ENCODE assay signal across 9 cellular contexts in genomic region chr10:132398566-132398991, GRCh38. TPM values are rescaled to one million over a fixed set of nuclear protein-coding genes. Genes with fewer than 3 reads are reported as not detected.
A peak's percentile ranks its signal among the peaks of the same experiment; 100 is the strongest.
DNase-seq lines count a peak whose midpoint lies in the region; ATAC-seq, FAIRE-seq and TF ChIP-seq lines count a peak whose summit lies in the region.
"Had no signal": no experiment of that assay in that cellular context is flagged by ENCODE, and none has a peak within 500 bp of the region (broad histone marks: within the 10 kb centered on the region; RNA-seq: fewer than 3 reads in every experiment).

No MANE protein-coding gene starts in this region.

- intact Hi-C loops in activated CD8-positive, alpha-beta T cell treated with anti-CD3 and anti-CD28 coated beads for 36 hours (cut with micrococcal nuclease), result no loop called here
- intact Hi-C loops in left lung (cut with DNase I), result no loop called here

- H3K36me3 ChIP-seq in adipocyte (ENCODE audit: control insufficient read depth, insufficient read depth, low read length, severe bottlenecking), result no peaks in the 10 kb centered on the region
- H3K36me3 ChIP-seq in left lung, result no peaks in the 10 kb centered on the region
- no peaks in the 10 kb centered on the region for H3K36me3 ChIP-seq in subcutaneous abdominal adipose tissue (ENCODE audit: control insufficient read depth in 5 of 5, insufficient read depth in 5 of 5, low read length in 5 of 5)

- peaks cover 3% of the 10 kb centered on the region for H3K36me3 Mint-ChIP-seq in activated CD8-positive, alpha-beta T cell treated with anti-CD3 and anti-CD28 coated beads, Interleukin-2, amount 10 ng/mL, durations not matched to agents 7 days and 5 days (ENCODE audit: low read depth)
- no peaks in the 10 kb centered on the region for H3K36me3 Mint-ChIP-seq in activated CD8-positive, alpha-beta T cell treated with anti-CD3 and anti-CD28 coated beads for 36 hours (ENCODE audit: low read depth)

- no peak for DNase-seq in activated CD8-positive, alpha-beta T cell treated with anti-CD3 and anti-CD28 coated beads, Interleukin-2, amount 10 ng/mL, durations not matched to agents 7 days and 5 days
- DNase-seq in activated CD8-positive, alpha-beta T cell treated with anti-CD3 and anti-CD28 coated beads for 36 hours, result no peak
- DNase-seq in adipocyte (ENCODE audit: low read depth) (no peak), left lung (peak in 1 of 2 donors; percentile 75), urothelium cell line (ENCODE audit: low spot score) (no peak)
- no peak for DNase-seq in activated CD4-positive, CD25-positive, alpha-beta regulatory T cell treated with anti-CD3 and anti-CD28 coated beads, Interleukin-2, amount 50 U/mL, for 72 hours
- DNase-seq: T1000 had no signal

- peaks cover 23% of the 10 kb centered on the region for H3K4me1 Mint-ChIP-seq in activated CD8-positive, alpha-beta T cell treated with anti-CD3 and anti-CD28 coated beads, Interleukin-2, amount 10 ng/mL, durations not matched to agents 7 days and 5 days (ENCODE audit: low read depth)
- peaks cover 23% of the 10 kb centered on the region for H3K4me1 Mint-ChIP-seq in activated CD8-positive, alpha-beta T cell treated with anti-CD3 and anti-CD28 coated beads for 36 hours (ENCODE audit: low read depth)

- H3K9ac ChIP-seq in adipocyte (ENCODE audit: low read length), result peak overlapping the region; percentile 87
- H3K9ac ChIP-seq in subcutaneous abdominal adipose tissue (ENCODE audit: low read length in 5 of 5), result peak overlapping the region in 2 of 5 donors; percentile 53 to 82

- no peaks in the 10 kb centered on the region for H3K27me3 ChIP-seq in adipocyte (replicated peaks; ENCODE audit: control insufficient read depth, insufficient read depth, low read length)
- no peaks in the 10 kb centered on the region for H3K27me3 ChIP-seq in left lung
- H3K27me3 ChIP-seq in subcutaneous abdominal adipose tissue (ENCODE audit: control insufficient read depth in 5 of 5, insufficient read depth in 4 of 5, low read length in 5 of 5), result no peaks in the 10 kb centered on the region

- H3K9me3 ChIP-seq in adipocyte (ENCODE audit: control insufficient read depth, low read length) (no peaks in the 10 kb centered on the region), left lung (no peaks in the 10 kb centered on the region), subcutaneous abdominal adipose tissue (ENCODE audit: control insufficient read depth in 5 of 5, low read length in 5 of 5) (no peaks in the 10 kb centered on the region)

- H3K4me3 ChIP-seq in adipocyte (ENCODE audit: low read length) (peak overlapping the region; percentile 87), left lung (peak overlapping the region; percentile 64 to 72), subcutaneous abdominal adipose tissue (ENCODE audit: low read depth in 1 of 5, low read length in 5 of 5) (peak overlapping the region in 3 of 5 donors; percentile 63 to 77 (median 76))

- CTCF ChIA-PET in activated CD8-positive, alpha-beta T cell treated with anti-CD3 and anti-CD28 coated beads, Interleukin-2, amount 10 ng/mL, durations not matched to agents 7 days and 5 days (lab: Charles Lee), result interaction anchor here (1.2 to 1.6 kb wide), 2 partner anchors 12 to 45 kb away, joined by 4 to 5 read pairs; no protein-coding TSS in a partner anchor
- CTCF ChIA-PET in activated CD8-positive, alpha-beta T cell treated with anti-CD3 and anti-CD28 coated beads for 36 hours (lab: Charles Lee), result interaction anchor here (1.0 to 1.9 kb wide), 3 partner anchors 38 to 48 kb away, joined by 3 to 8 read pairs (median 7); no protein-coding TSS in a partner anchor

- no peaks in the 10 kb centered on the region for H3K9me3 Mint-ChIP-seq in activated CD8-positive, alpha-beta T cell treated with anti-CD3 and anti-CD28 coated beads, Interleukin-2, amount 10 ng/mL, durations not matched to agents 7 days and 5 days (ENCODE audit: insufficient read depth)
- H3K9me3 Mint-ChIP-seq in activated CD8-positive, alpha-beta T cell treated with anti-CD3 and anti-CD28 coated beads for 36 hours, result no peaks in the 10 kb centered on the region

- no peak overlapping the region for H3K27ac Mint-ChIP-seq in activated CD8-positive, alpha-beta T cell treated with anti-CD3 and anti-CD28 coated beads, Interleukin-2, amount 10 ng/mL, durations not matched to agents 7 days and 5 days
- no peak overlapping the region for H3K27ac Mint-ChIP-seq in activated CD8-positive, alpha-beta T cell treated with anti-CD3 and anti-CD28 coated beads for 36 hours

- TF ChIP-seq CTCF in activated CD8-positive, alpha-beta T cell treated with anti-CD3 and anti-CD28 coated beads for 36 hours (IDR thresholded peaks at IDR 0.05), result no peak
- TF ChIP-seq CTCF in left lung (IDR thresholded peaks at IDR 0.05), result no peak

- H3K27ac ChIP-seq in left lung (peak overlapping the region in 1 of 2 donors; percentile 88), subcutaneous abdominal adipose tissue (ENCODE audit: low read depth, low read length) (peak overlapping the region; percentile 70)

- POLR2A ChIA-PET in activated CD8-positive, alpha-beta T cell treated with anti-CD3 and anti-CD28 coated beads, Interleukin-2, amount 10 ng/mL, durations not matched to agents 7 days and 5 days (lab: Charles Lee), result interaction anchor here (0.6 to 1.8 kb wide), 2 partner anchors 36 to 49 kb away, joined by 3 to 8 read pairs; no protein-coding TSS in a partner anchor
- POLR2A ChIA-PET in activated CD8-positive, alpha-beta T cell treated with anti-CD3 and anti-CD28 coated beads for 36 hours (lab: Charles Lee), result interaction anchor here (1.5 to 2.5 kb wide), 3 partner anchors 8 to 49 kb away, joined by 5 to 22 read pairs (median 6); no protein-coding TSS in a partner anchor

- no peaks in the 10 kb centered on the region for H3K27me3 Mint-ChIP-seq in activated CD8-positive, alpha-beta T cell treated with anti-CD3 and anti-CD28 coated beads, Interleukin-2, amount 10 ng/mL, durations not matched to agents 7 days and 5 days (ENCODE audit: low read depth)
- H3K27me3 Mint-ChIP-seq in activated CD8-positive, alpha-beta T cell treated with anti-CD3 and anti-CD28 coated beads for 36 hours, result no peaks in the 10 kb centered on the region

- ATAC-seq in activated CD8-positive, alpha-beta T cell treated with anti-CD3 and anti-CD28 coated beads, Interleukin-2, amount 10 ng/mL, durations not matched to agents 7 days and 5 days, result no peak
- ATAC-seq in activated CD8-positive, alpha-beta T cell treated with anti-CD3 and anti-CD28 coated beads for 36 hours, result no peak
- no peak for ATAC-seq in left lung
- ATAC-seq in GM21526 (IDR thresholded peaks at IDR 0.05; ENCODE audit: low FRiP score, unreplicated experiment), result no peak

- H3K4me3 Mint-ChIP-seq in activated CD8-positive, alpha-beta T cell treated with anti-CD3 and anti-CD28 coated beads, Interleukin-2, amount 10 ng/mL, durations not matched to agents 7 days and 5 days, result peak overlapping the region; percentile 84
- H3K4me3 Mint-ChIP-seq in activated CD8-positive, alpha-beta T cell treated with anti-CD3 and anti-CD28 coated beads for 36 hours, result no peak overlapping the region

- H3K4me1 ChIP-seq in adipocyte (ENCODE audit: control insufficient read depth, insufficient read depth, low read length) (peaks cover 15% of the 10 kb centered on the region), left lung (peaks cover 27 to 74% of the 10 kb centered on the region in 2 donors), subcutaneous abdominal adipose tissue (ENCODE audit: control insufficient read depth in 5 of 5, insufficient read depth in 5 of 5, low read length in 5 of 5) (peaks cover 4 to 75% (median 62%) of the 10 kb centered on the region in 5 donors)

- no peak for FAIRE-seq in urothelium cell line (lab: Jason Lieb, UNC)

RNA-seq across cellular contexts. Expression of gene PWWP2B, which starts 1.6 kb away (rescaled TPM):
- 10 to 100 TPM; 15.0 to 15.7 TPM for total RNA-seq in activated CD8-positive, alpha-beta T cell treated with anti-CD3 and anti-CD28 coated beads, Interleukin-2, amount 10 ng/mL, durations not matched to agents 7 days and 5 days
- total RNA-seq in activated CD8-positive, alpha-beta T cell treated with anti-CD3 and anti-CD28 coated beads for 36 hours, result 1 to 10 TPM; 6.0 to 6.6 TPM
- 10 to 100 TPM; 21.4 to 23.2 TPM for total RNA-seq in left lung
